28 cellular contexts compared by ENCODE assay signal in the genomic region with DNA sequence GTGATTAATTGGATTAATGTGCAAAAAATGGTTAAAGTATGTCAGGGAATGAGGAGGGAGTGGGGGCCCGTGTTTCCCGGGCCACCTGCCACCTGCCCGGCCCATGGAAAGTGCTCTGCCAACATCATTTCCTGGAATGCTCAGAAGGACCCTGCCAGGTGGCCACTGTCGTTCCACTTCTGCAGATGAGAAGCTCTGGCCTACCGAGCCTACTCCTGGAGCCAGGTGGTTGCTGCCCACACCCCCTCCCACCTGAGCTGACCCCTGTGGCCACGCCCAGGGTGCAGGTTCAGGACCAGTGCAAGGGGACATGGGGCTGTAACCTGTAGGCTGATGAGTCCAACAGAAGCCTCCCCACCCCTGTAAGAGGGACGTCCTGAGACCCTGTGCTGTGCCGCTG.
DNase-seq lines count a peak whose midpoint lies in the region; ATAC-seq and TF ChIP-seq lines count a peak whose summit lies in the region.
"Had no signal": no experiment of that assay in that cellular context is flagged by ENCODE, and none has a peak within 500 bp of the region (broad histone marks: within the 10 kb centered on the region; RNA-seq: fewer than 3 reads in every experiment).

No MANE protein-coding gene starts in this region.

- H3K9me3 ChIP-seq in tibial nerve, result no peaks in the 10 kb centered on the region
- H3K9me3 ChIP-seq: A549, breast epithelium, HAP-1 had no signal

- no peak overlapping the region for H3K4me3 ChIP-seq in tibial nerve
- H3K4me3 ChIP-seq: A549, breast epithelium, HAP-1, smooth muscle cell had no signal

- TF ChIP-seq EP300 in tibial nerve (IDR thresholded peaks at IDR 0.05), result no peak

- H3K4me1 ChIP-seq in tibial nerve, result peaks cover 0 to 70% (median 35%) of the 10 kb centered on the region in 4 donors
- H3K4me1 ChIP-seq: A549 had no signal

- peak; percentile 24 for ATAC-seq in left colon
- ATAC-seq in GM19397 (IDR thresholded peaks at IDR 0.05; ENCODE audit: unreplicated experiment), result no peak
- ATAC-seq: A549; activated T-helper 17 cell treated with anti-CD3 and anti-CD28 coated beads, Interleukin-2, amount 50 U/mL, for 72 hours; CD8-positive, alpha-beta T cell; PC-3 had no signal

- DNase-seq in NCI-H748 (lab: John Stamatoyannopoulos, UW; ENCODE audit: unreplicated experiment), result peak; percentile 24
- no peak for DNase-seq in NCI-H748 treated with DMSO at 0.1 percent for 48 hours (lab: John Stamatoyannopoulos, UW)
- peak; percentile 77 for DNase-seq in RPMI8226
- no peak for DNase-seq in left colon
- DNase-seq in tibial nerve (ENCODE audit: low spot score in 2 of 2), result no peak
- DNase-seq in HCEC 1CT, result no peak
- DNase-seq in islet precursor cell, result no peak
- DNase-seq: activated CD4-positive, alpha-beta memory T cell treated with anti-CD3 and anti-CD28 coated beads, Interleukin-2, amount 10 ng/mL, durations not matched to agents 7 days and 5 days; activated CD4-positive, alpha-beta T cell treated with anti-CD3 and anti-CD28 coated beads for 1 hour; activated naive CD4-positive, alpha-beta T cell treated with anti-CD3 and anti-CD28 coated beads, Interleukin-2, amount 50 U/mL, for 16 hours; CD8-positive, alpha-beta T cell; effector CD8-positive, alpha-beta T cell; hippocampal formation; mesendoderm; NCI-H1694 treated with DMSO at 0.1 percent for 48 hours; NCI-H524 treated with DMSO at 0.1 percent for 48 hours; PC-3; retina; stimulated activated naive CD4-positive, alpha-beta T cell treated with Interleukin-2 at 50 U/mL for 16 hours; T-helper 2 cell had no signal

- H3K36me3 ChIP-seq in tibial nerve, result no peaks in the 10 kb centered on the region
- H3K36me3 ChIP-seq: breast epithelium, HAP-1 had no signal

- intact Hi-C loops in left colon (cut with DNase I, micrococcal nuclease), result no loop called here

- 55 to 56% methylated on average over 8 of the region's 8 CpGs for WGBS in tibial nerve, 2 donors

- no peak for TF ChIP-seq POLR2A in tibial nerve (IDR thresholded peaks at IDR 0.05)

- no peak for TF ChIP-seq CTCF in tibial nerve (IDR thresholded peaks at IDR 0.05)

- H3K27ac ChIP-seq in tibial nerve, result peak overlapping the region in 3 of 4 donors; percentile 79 to 91 (median 84)
- H3K27ac ChIP-seq: A549, breast epithelium, HL-60, parathyroid adenoma had no signal

- peaks cover 0 to 2% of the 10 kb centered on the region in 2 donors for H3K27me3 ChIP-seq in tibial nerve
- H3K27me3 ChIP-seq: breast epithelium had no signal

Comparison
In these comparisons a context has a peak if more than half of its experiments do, and no peak if none do; other contexts are left out.
1. DNase-seq: peak in NCI-H748 (single experiment) and RPMI8226 (single experiment); none in NCI-H748 treated with DMSO at 0.1 percent for 48 hours (single experiment), left colon (0 of 2), tibial nerve (0 of 2), HCEC 1CT (single experiment) and islet precursor cell (single experiment).